ENCODE assay signal across 1 cellular context in the genomic region with DNA sequence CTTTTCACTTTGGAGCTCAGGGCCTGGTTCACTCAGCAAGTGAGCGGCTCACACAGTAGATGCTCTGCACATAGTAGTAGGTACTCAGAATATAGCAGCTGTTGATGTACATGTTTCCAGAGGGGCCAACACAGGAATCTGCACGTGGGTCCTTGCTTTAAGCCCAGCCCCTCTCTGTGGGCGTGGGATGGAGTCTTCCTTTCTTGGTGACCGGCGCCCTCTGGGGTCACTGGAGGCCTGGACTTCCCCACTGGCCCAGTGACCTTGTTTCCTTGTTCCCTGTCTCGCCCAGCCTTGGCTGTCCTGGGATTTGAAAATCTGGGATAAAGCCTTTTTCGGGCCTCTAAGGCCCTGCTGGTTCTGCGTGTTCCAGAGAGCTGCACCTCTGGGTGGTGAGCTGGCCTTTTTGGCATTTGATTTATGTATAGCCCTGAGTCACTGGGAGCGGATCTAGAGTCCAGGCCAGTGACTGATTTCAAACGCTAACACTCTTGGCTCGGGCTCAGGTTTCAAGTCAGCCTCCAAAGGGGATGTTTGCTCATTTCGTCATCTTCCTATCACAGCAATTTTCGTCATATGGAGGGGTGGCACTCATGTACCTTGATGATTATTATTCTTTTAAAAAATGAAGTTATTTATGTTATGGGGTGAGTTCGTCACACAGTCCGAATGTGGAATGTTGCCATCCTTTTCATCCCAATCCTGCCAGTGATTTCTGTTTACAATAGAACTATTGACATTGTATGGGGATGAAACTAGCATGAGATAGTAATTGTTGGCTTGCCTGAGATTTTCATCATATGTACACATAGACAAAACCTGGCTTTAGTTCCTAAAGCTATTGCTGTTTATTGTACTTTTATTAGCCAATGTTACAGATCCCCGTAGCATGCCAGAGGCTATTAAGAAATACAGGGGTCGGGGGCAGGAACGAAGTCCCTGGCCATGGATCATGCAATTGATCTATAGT.
A peak's percentile ranks its signal among the peaks of the same experiment; 100 is the strongest.
TF ChIP-seq lines count a peak whose summit lies in the region.

No MANE protein-coding gene starts in this region.

TF ChIP-seq in K562, 482 proteins besides CTCF, POLR2A, EP300 and RAD21 (continued from another document and continues in another):
- no peak for TF ChIP-seq NEUROD1 (IDR thresholded peaks at IDR 0.05; ENCODE audit: borderline replicate concordance, low read depth, low read length, partially characterized antibody)
- TF ChIP-seq, protein P1, sequence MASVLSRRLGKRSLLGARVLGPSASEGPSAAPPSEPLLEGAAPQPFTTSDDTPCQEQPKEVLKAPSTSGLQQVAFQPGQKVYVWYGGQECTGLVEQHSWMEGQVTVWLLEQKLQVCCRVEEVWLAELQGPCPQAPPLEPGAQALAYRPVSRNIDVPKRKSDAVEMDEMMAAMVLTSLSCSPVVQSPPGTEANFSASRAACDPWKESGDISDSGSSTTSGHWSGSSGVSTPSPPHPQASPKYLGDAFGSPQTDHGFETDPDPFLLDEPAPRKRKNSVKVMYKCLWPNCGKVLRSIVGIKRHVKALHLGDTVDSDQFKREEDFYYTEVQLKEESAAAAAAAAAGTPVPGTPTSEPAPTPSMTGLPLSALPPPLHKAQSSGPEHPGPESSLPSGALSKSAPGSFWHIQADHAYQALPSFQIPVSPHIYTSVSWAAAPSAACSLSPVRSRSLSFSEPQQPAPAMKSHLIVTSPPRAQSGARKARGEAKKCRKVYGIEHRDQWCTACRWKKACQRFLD (CRISPR knock-in tag; IDR thresholded peaks at IDR 0.05): peak; percentile 32; the same call in 1 of the 2 replicates
- TF ChIP-seq OTX1 (CRISPR knock-in tag; IDR thresholded peaks at IDR 0.05): no peak
- TF ChIP-seq ZNF224 (CRISPR knock-in tag; IDR thresholded peaks at IDR 0.05): no peak; the same call in 1 of the 2 replicates
- TF ChIP-seq HLTF (IDR thresholded peaks at IDR 0.05): no peak
- TF ChIP-seq, protein P2, sequence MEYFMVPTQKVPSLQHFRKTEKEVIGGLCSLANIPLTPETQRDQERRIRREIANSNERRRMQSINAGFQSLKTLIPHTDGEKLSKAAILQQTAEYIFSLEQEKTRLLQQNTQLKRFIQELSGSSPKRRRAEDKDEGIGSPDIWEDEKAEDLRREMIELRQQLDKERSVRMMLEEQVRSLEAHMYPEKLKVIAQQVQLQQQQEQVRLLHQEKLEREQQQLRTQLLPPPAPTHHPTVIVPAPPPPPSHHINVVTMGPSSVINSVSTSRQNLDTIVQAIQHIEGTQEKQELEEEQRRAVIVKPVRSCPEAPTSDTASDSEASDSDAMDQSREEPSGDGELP (CRISPR knock-in tag; IDR thresholded peaks at IDR 0.05; ENCODE audit: borderline replicate concordance): peak; percentile 38
- TF ChIP-seq RUNX1 (IDR thresholded peaks at IDR 0.05; ENCODE audit: low read depth): no peak
- TF ChIP-seq HNRNPK (IDR thresholded peaks at IDR 0.05; ENCODE audit: low read depth, low read length, poor library complexity, severe bottlenecking): no peak
- TF ChIP-seq, protein P3, sequence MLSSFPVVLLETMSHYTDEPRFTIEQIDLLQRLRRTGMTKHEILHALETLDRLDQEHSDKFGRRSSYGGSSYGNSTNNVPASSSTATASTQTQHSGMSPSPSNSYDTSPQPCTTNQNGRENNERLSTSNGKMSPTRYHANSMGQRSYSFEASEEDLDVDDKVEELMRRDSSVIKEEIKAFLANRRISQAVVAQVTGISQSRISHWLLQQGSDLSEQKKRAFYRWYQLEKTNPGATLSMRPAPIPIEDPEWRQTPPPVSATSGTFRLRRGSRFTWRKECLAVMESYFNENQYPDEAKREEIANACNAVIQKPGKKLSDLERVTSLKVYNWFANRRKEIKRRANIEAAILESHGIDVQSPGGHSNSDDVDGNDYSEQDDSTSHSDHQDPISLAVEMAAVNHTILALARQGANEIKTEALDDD (IDR thresholded peaks at IDR 0.05): peak; percentile 47; the same call in 1 of the 2 replicates
- TF ChIP-seq PHF20 (IDR thresholded peaks at IDR 0.05; ENCODE audit: partially characterized antibody): no peak
- TF ChIP-seq, protein P4, sequence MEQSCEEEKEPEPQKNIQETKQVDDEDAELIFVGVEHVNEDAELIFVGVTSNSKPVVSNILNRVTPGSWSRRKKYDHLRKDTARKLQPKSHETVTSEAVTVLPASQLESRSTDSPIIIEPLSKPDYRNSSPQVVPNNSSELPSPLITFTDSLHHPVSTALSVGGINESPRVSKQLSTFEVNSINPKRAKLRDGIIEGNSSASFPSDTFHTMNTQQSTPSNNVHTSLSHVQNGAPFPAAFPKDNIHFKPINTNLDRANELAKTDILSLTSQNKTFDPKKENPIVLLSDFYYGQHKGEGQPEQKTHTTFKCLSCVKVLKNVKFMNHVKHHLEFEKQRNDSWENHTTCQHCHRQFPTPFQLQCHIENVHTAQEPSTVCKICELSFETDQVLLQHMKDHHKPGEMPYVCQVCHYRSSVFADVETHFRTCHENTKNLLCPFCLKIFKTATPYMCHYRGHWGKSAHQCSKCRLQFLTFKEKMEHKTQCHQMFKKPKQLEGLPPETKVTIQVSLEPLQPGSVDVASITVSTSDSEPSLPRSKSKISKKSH (CRISPR knock-in tag; IDR thresholded peaks at IDR 0.05): no peak
- no peak for TF ChIP-seq SLC30A9 (CRISPR knock-in tag; IDR thresholded peaks at IDR 0.05)
- TF ChIP-seq KLF10 (CRISPR knock-in tag; IDR thresholded peaks at IDR 0.05): no peak
- TF ChIP-seq, protein P5, sequence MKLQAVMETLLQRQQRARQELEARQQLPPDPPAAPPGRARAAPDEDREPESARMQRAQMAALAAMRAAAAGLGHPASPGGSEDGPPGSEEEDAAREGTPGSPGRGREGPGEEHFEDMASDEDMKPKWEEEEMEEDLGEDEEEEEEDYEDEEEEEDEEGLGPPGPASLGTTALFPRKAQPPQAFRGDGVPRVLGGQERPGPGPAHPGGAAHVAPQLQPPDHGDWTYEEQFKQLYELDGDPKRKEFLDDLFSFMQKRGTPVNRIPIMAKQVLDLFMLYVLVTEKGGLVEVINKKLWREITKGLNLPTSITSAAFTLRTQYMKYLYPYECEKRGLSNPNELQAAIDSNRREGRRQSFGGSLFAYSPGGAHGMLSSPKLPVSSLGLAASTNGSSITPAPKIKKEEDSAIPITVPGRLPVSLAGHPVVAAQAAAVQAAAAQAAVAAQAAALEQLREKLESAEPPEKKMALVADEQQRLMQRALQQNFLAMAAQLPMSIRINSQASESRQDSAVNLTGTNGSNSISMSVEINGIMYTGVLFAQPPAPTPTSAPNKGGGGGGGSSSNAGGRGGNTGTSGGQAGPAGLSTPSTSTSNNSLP (IDR thresholded peaks at IDR 0.05; ENCODE audit: borderline replicate concordance, low read depth, low read length): peak; percentile 86; the same call in 1 of the 2 replicates
- TF ChIP-seq, protein P6, sequence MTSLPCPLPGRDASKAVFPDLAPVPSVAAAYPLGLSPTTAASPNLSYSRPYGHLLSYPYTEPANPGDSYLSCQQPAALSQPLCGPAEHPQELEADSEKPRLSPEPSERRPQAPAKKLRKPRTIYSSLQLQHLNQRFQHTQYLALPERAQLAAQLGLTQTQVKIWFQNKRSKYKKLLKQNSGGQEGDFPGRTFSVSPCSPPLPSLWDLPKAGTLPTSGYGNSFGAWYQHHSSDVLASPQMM (CRISPR knock-in tag; IDR thresholded peaks at IDR 0.05): no peak
- TF ChIP-seq GABPB2 (CRISPR knock-in tag; conservative IDR thresholded peaks at IDR 0.05): no peak
- no peak for TF ChIP-seq ZNF717 (CRISPR knock-in tag; IDR thresholded peaks at IDR 0.05)
- TF ChIP-seq, protein P7, sequence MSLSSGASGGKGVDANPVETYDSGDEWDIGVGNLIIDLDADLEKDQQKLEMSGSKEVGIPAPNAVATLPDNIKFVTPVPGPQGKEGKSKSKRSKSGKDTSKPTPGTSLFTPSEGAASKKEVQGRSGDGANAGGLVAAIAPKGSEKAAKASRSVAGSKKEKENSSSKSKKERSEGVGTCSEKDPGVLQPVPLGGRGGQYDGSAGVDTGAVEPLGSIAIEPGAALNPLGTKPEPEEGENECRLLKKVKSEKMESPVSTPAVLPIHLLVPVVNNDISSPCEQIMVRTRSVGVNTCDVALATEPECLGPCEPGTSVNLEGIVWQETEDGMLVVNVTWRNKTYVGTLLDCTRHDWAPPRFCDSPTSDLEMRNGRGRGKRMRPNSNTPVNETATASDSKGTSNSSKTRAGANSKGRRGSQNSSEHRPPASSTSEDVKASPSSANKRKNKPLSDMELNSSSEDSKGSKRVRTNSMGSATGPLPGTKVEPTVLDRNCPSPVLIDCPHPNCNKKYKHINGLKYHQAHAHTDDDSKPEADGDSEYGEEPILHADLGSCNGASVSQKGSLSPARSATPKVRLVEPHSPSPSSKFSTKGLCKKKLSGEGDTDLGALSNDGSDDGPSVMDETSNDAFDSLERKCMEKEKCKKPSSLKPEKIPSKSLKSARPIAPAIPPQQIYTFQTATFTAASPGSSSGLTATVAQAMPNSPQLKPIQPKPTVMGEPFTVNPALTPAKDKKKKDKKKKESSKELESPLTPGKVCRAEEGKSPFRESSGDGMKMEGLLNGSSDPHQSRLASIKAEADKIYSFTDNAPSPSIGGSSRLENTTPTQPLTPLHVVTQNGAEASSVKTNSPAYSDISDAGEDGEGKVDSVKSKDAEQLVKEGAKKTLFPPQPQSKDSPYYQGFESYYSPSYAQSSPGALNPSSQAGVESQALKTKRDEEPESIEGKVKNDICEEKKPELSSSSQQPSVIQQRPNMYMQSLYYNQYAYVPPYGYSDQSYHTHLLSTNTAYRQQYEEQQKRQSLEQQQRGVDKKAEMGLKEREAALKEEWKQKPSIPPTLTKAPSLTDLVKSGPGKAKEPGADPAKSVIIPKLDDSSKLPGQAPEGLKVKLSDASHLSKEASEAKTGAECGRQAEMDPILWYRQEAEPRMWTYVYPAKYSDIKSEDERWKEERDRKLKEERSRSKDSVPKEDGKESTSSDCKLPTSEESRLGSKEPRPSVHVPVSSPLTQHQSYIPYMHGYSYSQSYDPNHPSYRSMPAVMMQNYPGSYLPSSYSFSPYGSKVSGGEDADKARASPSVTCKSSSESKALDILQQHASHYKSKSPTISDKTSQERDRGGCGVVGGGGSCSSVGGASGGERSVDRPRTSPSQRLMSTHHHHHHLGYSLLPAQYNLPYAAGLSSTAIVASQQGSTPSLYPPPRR (CRISPR knock-in tag; IDR thresholded peaks at IDR 0.05; ENCODE audit: borderline replicate concordance): no peak
- TF ChIP-seq ZNF436 (CRISPR knock-in tag; IDR thresholded peaks at IDR 0.05): no peak
- no peak for TF ChIP-seq ZNF324 (CRISPR knock-in tag; IDR thresholded peaks at IDR 0.05)
- TF ChIP-seq, protein P8, sequence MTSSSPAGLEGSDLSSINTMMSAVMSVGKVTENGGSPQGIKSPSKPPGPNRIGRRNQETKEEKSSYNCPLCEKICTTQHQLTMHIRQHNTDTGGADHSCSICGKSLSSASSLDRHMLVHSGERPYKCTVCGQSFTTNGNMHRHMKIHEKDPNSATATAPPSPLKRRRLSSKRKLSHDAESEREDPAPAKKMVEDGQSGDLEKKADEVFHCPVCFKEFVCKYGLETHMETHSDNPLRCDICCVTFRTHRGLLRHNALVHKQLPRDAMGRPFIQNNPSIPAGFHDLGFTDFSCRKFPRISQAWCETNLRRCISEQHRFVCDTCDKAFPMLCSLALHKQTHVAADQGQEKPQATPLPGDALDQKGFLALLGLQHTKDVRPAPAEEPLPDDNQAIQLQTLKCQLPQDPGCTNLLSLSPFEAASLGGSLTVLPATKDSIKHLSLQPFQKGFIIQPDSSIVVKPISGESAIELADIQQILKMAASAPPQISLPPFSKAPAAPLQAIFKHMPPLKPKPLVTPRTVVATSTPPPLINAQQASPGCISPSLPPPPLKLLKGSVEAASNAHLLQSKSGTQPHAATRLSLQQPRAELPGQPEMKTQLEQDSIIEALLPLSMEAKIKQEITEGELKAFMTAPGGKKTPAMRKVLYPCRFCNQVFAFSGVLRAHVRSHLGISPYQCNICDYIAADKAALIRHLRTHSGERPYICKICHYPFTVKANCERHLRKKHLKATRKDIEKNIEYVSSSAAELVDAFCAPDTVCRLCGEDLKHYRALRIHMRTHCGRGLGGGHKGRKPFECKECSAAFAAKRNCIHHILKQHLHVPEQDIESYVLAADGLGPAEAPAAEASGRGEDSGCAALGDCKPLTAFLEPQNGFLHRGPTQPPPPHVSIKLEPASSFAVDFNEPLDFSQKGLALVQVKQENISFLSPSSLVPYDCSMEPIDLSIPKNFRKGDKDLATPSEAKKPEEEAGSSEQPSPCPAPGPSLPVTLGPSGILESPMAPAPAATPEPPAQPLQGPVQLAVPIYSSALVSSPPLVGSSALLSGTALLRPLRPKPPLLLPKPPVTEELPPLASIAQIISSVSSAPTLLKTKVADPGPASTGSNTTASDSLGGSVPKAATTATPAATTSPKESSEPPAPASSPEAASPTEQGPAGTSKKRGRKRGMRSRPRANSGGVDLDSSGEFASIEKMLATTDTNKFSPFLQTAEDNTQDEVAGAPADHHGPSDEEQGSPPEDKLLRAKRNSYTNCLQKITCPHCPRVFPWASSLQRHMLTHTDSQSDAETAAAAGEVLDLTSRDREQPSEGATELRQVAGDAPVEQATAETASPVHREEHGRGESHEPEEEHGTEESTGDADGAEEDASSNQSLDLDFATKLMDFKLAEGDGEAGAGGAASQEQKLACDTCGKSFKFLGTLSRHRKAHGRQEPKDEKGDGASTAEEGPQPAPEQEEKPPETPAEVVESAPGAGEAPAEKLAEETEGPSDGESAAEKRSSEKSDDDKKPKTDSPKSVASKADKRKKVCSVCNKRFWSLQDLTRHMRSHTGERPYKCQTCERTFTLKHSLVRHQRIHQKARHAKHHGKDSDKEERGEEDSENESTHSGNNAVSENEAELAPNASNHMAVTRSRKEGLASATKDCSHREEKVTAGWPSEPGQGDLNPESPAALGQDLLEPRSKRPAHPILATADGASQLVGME (CRISPR knock-in tag; IDR thresholded peaks at IDR 0.05): no peak
- TF ChIP-seq TOE1 (IDR thresholded peaks at IDR 0.05; ENCODE audit: borderline replicate concordance): no peak
- no peak for TF ChIP-seq TOE1 (CRISPR knock-in tag; IDR thresholded peaks at IDR 0.05; ENCODE audit: borderline replicate concordance, low read depth)
- TF ChIP-seq MYBL2 (IDR thresholded peaks at IDR 0.05; ENCODE audit: low read depth): no peak
- no peak for TF ChIP-seq MYBL2 (CRISPR knock-in tag; IDR thresholded peaks at IDR 0.05; ENCODE audit: borderline replicate concordance)
- peak; percentile 49 for TF ChIP-seq CHD1 (IDR thresholded peaks at IDR 0.05; ENCODE audit: low read length)
- no peak for TF ChIP-seq TCF7 (IDR thresholded peaks at IDR 0.05; ENCODE audit: borderline replicate concordance)
- TF ChIP-seq TRIM24 (IDR thresholded peaks at IDR 0.05): peak in 1 of 2 experiments; percentile 44; a peak in 2 of 4 replicates
- TF ChIP-seq MECOM (CRISPR knock-in tag; IDR thresholded peaks at IDR 0.05): 0 out of 2 replicates have a peak, but pooled peaks have one; percentile 35
- TF ChIP-seq ARNT (IDR thresholded peaks at IDR 0.05): peak in 1 of 2 experiments; percentile 84; a peak in 2 of 4 replicates
- TF ChIP-seq BHLHE40 (IDR thresholded peaks at IDR 0.05; ENCODE audit: low read length): peak; percentile 57
- TF ChIP-seq SMAD4 (CRISPR knock-in tag; conservative IDR thresholded peaks at IDR 0.05): 0 out of 2 replicates have a peak, but pooled peaks have one; percentile 35
- no peak for TF ChIP-seq HSF4 (CRISPR knock-in tag; IDR thresholded peaks at IDR 0.05; ENCODE audit: borderline replicate concordance)
